ENCODE assay signal across 20 cellular contexts in genomic region chr2:109433926-109434325, GRCh38.
"Had no signal": no experiment of that assay in that cellular context is flagged by ENCODE, and none has a peak within 500 bp of the region (broad histone marks: within the 10 kb centered on the region; RNA-seq: fewer than 3 reads in every experiment).

No MANE protein-coding gene starts in this region.

- H3K4me1 ChIP-seq: uterus had no signal

- H3K4me3 ChIP-seq: esophagus squamous epithelium, gastroesophageal sphincter, ovary, stomach, uterus had no signal

- H3K9me3 ChIP-seq: esophagus squamous epithelium, gastroesophageal sphincter, neutrophil, ovary, stomach, uterus had no signal

- H3K27me3 ChIP-seq: esophagus squamous epithelium, gastroesophageal sphincter, neutrophil, ovary, stomach, uterus had no signal

- H3K27ac ChIP-seq: neutrophil, ovary, stomach, uterus had no signal

- H3K36me3 ChIP-seq: esophagus squamous epithelium, ovary, uterus had no signal

- DNase-seq: effector memory CD8-positive, alpha-beta T cell; esophagus squamous epithelium; foreskin fibroblast; hippocampal formation; left colon; left ventricle myocardium superior; mesendoderm; naive thymus-derived CD4-positive, alpha-beta T cell; nephron progenitor cell; ovary; stimulated activated CD4-positive, alpha-beta T cell treated with anti-CD3 and anti-CD28 coated beads, Interleukin-15, amount 100 ng/mL, for 24 hours; stimulated activated CD4-positive, alpha-beta T cell treated with anti-CD3 and anti-CD28 coated beads, Interleukin-1b, Interleukin-23, amount 100 ng/mL, for 48 hours; stimulated activated CD4-positive, alpha-beta T cell treated with anti-CD3 and anti-CD28 coated beads, Interleukin-4, amount 100 ng/mL, for 4 hours; stimulated activated naive CD4-positive, alpha-beta T cell; stomach; substantia nigra had no signal

- ATAC-seq: effector memory CD8-positive, alpha-beta T cell; gastroesophageal sphincter; left colon; left ventricle myocardium superior; naive thymus-derived CD4-positive, alpha-beta T cell; right cardiac atrium had no signal
